In genomic region chrX:149950681-149951080, GRCh38 we compare ENCODE assay signal across 8 cellular contexts. TPM values are rescaled to one million over a fixed set of nuclear protein-coding genes. Genes with fewer than 3 reads are reported as not detected.
A peak's percentile ranks its signal among the peaks of the same experiment; 100 is the strongest.
DNase-seq lines count a peak whose midpoint lies in the region; ATAC-seq, FAIRE-seq and TF ChIP-seq lines count a peak whose summit lies in the region.

No MANE protein-coding gene starts in this region.

- H3K4me1 ChIP-seq in K562 (replicated peaks in 1 of 2; ENCODE audit: control insufficient read depth in 2 of 2, insufficient read depth in 2 of 2, low read length in 2 of 2) = no peaks in the 10 kb centered on the region

- H3K9me1 ChIP-seq in K562 (ENCODE audit: control insufficient read depth, insufficient read depth, low read length) = no peaks in the 10 kb centered on the region

- FAIRE-seq in K562 (lab: Jason Lieb, UNC) = peak; percentile 82

- H3K9me3 ChIP-seq in K562 (replicated peaks; ENCODE audit: control insufficient read depth, insufficient read depth, low read depth, low read length) = no peaks in the 10 kb centered on the region

- BruUV-seq in K562 (replicated peaks; lab: Mats Ljungman, UMichigan) = no TSS peak

- POLR2A ChIA-PET in K562 (lab: Yijun Ruan, JAX) = no interaction called here

- ATAC-seq in K562 = peak; percentile 69; the same call in 2 of the 3 replicates
- ATAC-seq in HG03571 (IDR thresholded peaks at IDR 0.05; ENCODE audit: unreplicated experiment) = no peak
- no peak for ATAC-seq in HG02798 (IDR thresholded peaks at IDR 0.05; ENCODE audit: poor library complexity, unreplicated experiment)

- WGBS in K562 (ENCODE audit: insufficient coverage, low coverage, missing lambda C conversion rate) = 0% methylated on average over 1 of the region's 1 CpG

- intact Hi-C loops in K562 (cut with micrococcal nuclease) = loop anchor here (5.0 to 10.0 kb wide), 3 partner anchors 73 to 734 kb away; no protein-coding TSS in a partner anchor

- H3K4me2 ChIP-seq in K562 (ENCODE audit: insufficient read depth, low read length) = no peak overlapping the region

- H2AFZ ChIP-seq in K562 (ENCODE audit: low read depth, low read length) = no peak overlapping the region

- peak; percentile 24 to 53; a peak in 3 of 4 replicates for TF ChIP-seq RAD21 in K562 (CRISPR knock-in tag; conservative IDR thresholded peaks at IDR 0.05 in 1 of 2, IDR thresholded peaks at IDR 0.05 in 1 of 2)

- no peak for TF ChIP-seq POLR2A in NB4 (IDR thresholded peaks at IDR 0.05; ENCODE audit: extremely low read depth, insufficient read length)
- no peak for TF ChIP-seq POLR2A in K562 (conservative IDR thresholded peaks at IDR 0.05)

- peak; percentile 28 for DNase-seq in SIG-M5 treated with dmso at 0.1 percent for 504 hours (lab: John Stamatoyannopoulos, UW; ENCODE audit: unreplicated experiment)
- no peak for DNase-seq in SIG-M5 (lab: John Stamatoyannopoulos, UW)
- peak; percentile 47 for DNase-seq in NB4 (ENCODE audit: low read depth)
- peak; percentile 12 to 48 (median 24) for DNase-seq in K562 (ENCODE audit: extremely low read depth in 1 of 4, low spot score in 3 of 4)
- DNase-seq in lung microvascular endothelial cell (ENCODE audit: low read depth in 2 of 2) = peak; percentile 62 to 74
- DNase-seq in NCI-H2029 (lab: John Stamatoyannopoulos, UW) = no peak

- CTCF ChIA-PET in K562 (lab: Yijun Ruan, JAX; ENCODE audit: low intra/inter-chr PET ratio) = interaction anchor here (0.6 kb wide), 1 partner anchor 732 kb away, joined by 3 read pairs; no protein-coding TSS in a partner anchor

- TF ChIP-seq CTCF in NB4 (IDR thresholded peaks at IDR 0.05; ENCODE audit: low read depth, low read length) = peak; percentile 34
- peak; percentile 31 to 61 (median 45); a peak in 5 of 6 replicates for TF ChIP-seq CTCF in K562 (IDR thresholded peaks at IDR 0.05 in 2 of 3, conservative IDR thresholded peaks at IDR 0.05 in 1 of 3; ENCODE audit: insufficient read depth in 2 of 3, low read depth in 1 of 3, low read length in 3 of 3)

- TF ChIP-seq EP300 in K562 (IDR thresholded peaks at IDR 0.05; ENCODE audit: low read length) = no peak

- H3K4me3 ChIP-seq in NB4 (ENCODE audit: low read depth, low read length) (no peak overlapping the region), K562 (no peak overlapping the region)

- no peak overlapping the region for H3K27ac ChIP-seq in K562 (ENCODE audit: extremely low read depth, low read depth, low read length)

- no peaks in the 10 kb centered on the region for H3K79me2 ChIP-seq in K562 (ENCODE audit: control insufficient read depth, insufficient read depth, low read length)

- H4K20me1 ChIP-seq in K562 (replicated peaks; ENCODE audit: control insufficient read depth, insufficient read depth, low read length) = no peaks in the 10 kb centered on the region

- no peaks in the 10 kb centered on the region for H3K27me3 ChIP-seq in K562 (ENCODE audit: control insufficient read depth in 2 of 2, insufficient read depth in 2 of 2, low read length in 2 of 2)

- peaks cover 8% of the 10 kb centered on the region; the same call in 1 of the 3 replicates for H3K36me3 ChIP-seq in K562 (ENCODE audit: control insufficient read depth, insufficient read depth, low read length)

- in situ Hi-C loops in K562 (cut with MboI) = loop anchor here (25.0 kb wide), 1 partner anchor 762 kb away; no protein-coding TSS in a partner anchor

- no peak overlapping the region for H3K9ac ChIP-seq in K562 (ENCODE audit: insufficient read depth in 1 of 2, low read depth in 2 of 2, low read length in 2 of 2)

TF ChIP-seq in K562, 482 proteins besides CTCF, POLR2A, EP300 and RAD21:
- TF ChIP-seq ZNF740 (CRISPR knock-in tag; IDR thresholded peaks at IDR 0.05) (no peak), ZNF740 (tag; IDR thresholded peaks at IDR 0.05) (no peak), HMBOX1 (IDR thresholded peaks at IDR 0.05) (0 out of 2 replicates have a peak, but pooled peaks have one; percentile 23), CCAR2 (IDR thresholded peaks at IDR 0.05; ENCODE audit: low read depth, low read length) (no peak)

RNA-seq across cellular contexts. Expression of gene EOLA2, which starts 12.4 kb away (rescaled TPM):
- total RNA-seq in K562 (2011; cell fraction: chromatin; rRNA removed; ENCODE audit: low replicate concordance) = 49.7 and 65.0 TPM in 2 replicates
- 36.7 and 39.9 TPM in 2 replicates for total RNA-seq in K562 (2011; cell fraction: nucleolus; rRNA removed)
- 38.2 and 44.3 TPM in 2 replicates for total RNA-seq in K562 (2011; cell fraction: nucleoplasm; rRNA removed)
- total RNA-seq in K562 (2014; rRNA removed) (47.0 and 48.8 TPM in 2 replicates), K562 (2014; rRNA removed; fragmentation: Illumina TruSeq; extraction: Trizol) (22.4 and 27.7 TPM in 2 replicates), K562 (2015; rRNA removed; fragmentation: Illumina TruSeq; extraction: Trizol) (27.6 and 29.1 TPM in 2 replicates), K562 (2021) (47.7 and 51.5 TPM in 2 replicates), lung microvascular endothelial cell (15.0 and 18.3 TPM in 2 replicates)
- polyA plus RNA-seq in K562 (2011; rRNA removed) (50.8 and 61.5 TPM in 2 replicates), K562 (2014; fragmentation: Illumina TruSeq; extraction: Trizol) (44.3 and 48.8 TPM in 2 replicates), K562 (2014; fragmentation: Nextera tagmentation; extraction: Ambion mirVana) (10 to 100 TPM; 33.7 to 44.1 TPM), K562 (2014; rRNA removed) (52.2 and 52.9 TPM in 2 replicates)
- polyA plus RNA-seq in K562 (2011; cell fraction: cytosol; rRNA removed) = 44.4 and 46.6 TPM in 2 replicates
- 76.3 and 80.6 TPM in 2 replicates for polyA plus RNA-seq in K562 (2011; cell fraction: nucleus; rRNA removed)
- polyA plus RNA-seq in K562 (2012) = 42.9 and 43.6 TPM in 2 replicates
- 22.3 and 26.6 TPM in 2 replicates for polyA minus RNA-seq in K562 (2011; rRNA and poly(A)+ RNA removed)
- 19.7 and 22.8 TPM in 2 replicates for polyA minus RNA-seq in K562 (2011; cell fraction: cytosol; rRNA and poly(A)+ RNA removed)
- polyA minus RNA-seq in K562 (2011; cell fraction: nucleus; rRNA and poly(A)+ RNA removed) = 22.7 and 23.0 TPM in 2 replicates

RNA-seq across cellular contexts. Expression of gene HSFX4, which starts 21.3 kb away (rescaled TPM):
- not detected in 2 replicates for total RNA-seq in K562 (2011; cell fraction: chromatin; rRNA removed; ENCODE audit: low replicate concordance)
- not detected in 2 replicates for total RNA-seq in K562 (2011; cell fraction: nucleolus; rRNA removed)
- total RNA-seq in K562 (2011; cell fraction: nucleoplasm; rRNA removed) = not detected in 2 replicates
- total RNA-seq in K562 (2014; rRNA removed) (0.14 TPM in 1 of 2 replicates, not detected in the other), K562 (2014; rRNA removed; fragmentation: Illumina TruSeq; extraction: Trizol) (not detected in 2 replicates), K562 (2015; rRNA removed; fragmentation: Illumina TruSeq; extraction: Trizol) (not detected in 2 replicates), K562 (2021) (not detected in 2 replicates), lung microvascular endothelial cell (not detected in 2 replicates)
- polyA plus RNA-seq in K562 (2011; rRNA removed) (not detected in 2 replicates), K562 (2014; fragmentation: Illumina TruSeq; extraction: Trizol) (not detected in 2 replicates), K562 (2014; fragmentation: Nextera tagmentation; extraction: Ambion mirVana) (under 1 TPM; 0.10 to 0.24 TPM), K562 (2014; rRNA removed) (not detected in 2 replicates)
- not detected in 2 replicates for polyA plus RNA-seq in K562 (2011; cell fraction: cytosol; rRNA removed)
- not detected in 2 replicates for polyA plus RNA-seq in K562 (2011; cell fraction: nucleus; rRNA removed)
- polyA plus RNA-seq in K562 (2012) = 0.20 TPM in 1 of 2 replicates, not detected in the other
- polyA minus RNA-seq in K562 (2011; rRNA and poly(A)+ RNA removed) = not detected in 2 replicates
- polyA minus RNA-seq in K562 (2011; cell fraction: cytosol; rRNA and poly(A)+ RNA removed) = not detected in 2 replicates
- polyA minus RNA-seq in K562 (2011; cell fraction: nucleus; rRNA and poly(A)+ RNA removed) = not detected in 2 replicates

Comparison
In these comparisons a context has a peak if more than half of its experiments do, and no peak if none do; other contexts are left out.
1. DNase-seq: peak in SIG-M5 treated with dmso at 0.1 percent for 504 hours (single experiment), NB4 (single experiment), K562 (4 of 4) and lung microvascular endothelial cell (2 of 2); none in SIG-M5 (single experiment) and NCI-H2029 (single experiment).